Comparison of ENCODE assay signal across 9 cellular contexts in the genomic region with DNA sequence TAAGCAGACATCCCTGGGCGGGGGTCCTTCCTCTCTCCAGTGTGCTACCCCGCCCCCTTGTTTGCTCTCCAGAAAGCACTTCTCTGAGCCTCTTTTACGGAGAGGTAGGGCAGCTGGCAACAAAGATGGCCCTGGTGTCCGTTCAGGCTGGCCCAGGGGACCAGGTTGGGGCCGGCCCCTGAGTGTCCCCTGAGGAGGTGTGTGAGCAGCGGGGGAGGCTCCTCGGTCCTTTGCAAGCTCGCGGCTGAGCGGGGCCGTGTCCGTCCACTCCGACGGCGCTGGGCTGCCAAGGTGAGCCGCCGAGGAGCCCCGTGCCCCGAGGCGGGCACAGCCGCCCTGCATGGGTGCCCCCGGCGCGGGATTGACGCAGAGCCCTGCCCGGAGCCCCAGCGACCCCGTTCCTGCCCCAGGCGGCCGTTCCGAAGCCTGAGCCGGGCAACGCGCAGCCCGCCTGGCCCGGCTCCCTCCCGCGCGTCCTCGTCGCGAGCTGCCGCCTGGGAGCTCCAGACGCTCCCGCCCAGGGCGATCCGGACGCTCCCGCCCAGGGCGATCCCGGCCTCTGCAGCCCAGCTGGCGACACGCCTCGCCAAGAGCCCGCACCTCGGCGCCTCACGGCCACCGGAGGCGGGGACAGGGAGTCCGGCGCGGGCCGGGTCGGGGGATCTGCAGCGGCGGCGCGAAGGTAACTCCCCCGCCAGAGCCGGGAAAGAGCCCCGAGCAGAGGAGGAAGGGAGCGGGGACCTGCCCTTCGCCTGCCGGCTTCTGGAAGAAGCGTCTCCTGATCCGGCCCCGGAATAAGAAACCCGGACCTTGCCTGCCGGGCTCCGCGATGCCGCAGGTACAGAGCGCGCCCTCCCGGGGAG. TPM values are rescaled to one million over a fixed set of nuclear protein-coding genes. Genes with fewer than 3 reads are reported as not detected.
DNase-seq lines count a peak whose midpoint lies in the region; ATAC-seq, FAIRE-seq and TF ChIP-seq lines count a peak whose summit lies in the region.
"Had no signal": no experiment of that assay in that cellular context is flagged by ENCODE, and none has a peak within 500 bp of the region (broad histone marks: within the 10 kb centered on the region; RNA-seq: fewer than 3 reads in every experiment).

PROKR1 (plus strand) TSS at position 569 of the 863 bp plus-strand sequence. CDS start 2,243 bp downstream, outside the sequence.

- peak within 1 kb of the TSS; percentile 42 for H3K4me3 ChIP-seq in BE2C (ENCODE audit: low read depth, low read length)
- peak within 1 kb of the TSS; percentile 45 for H3K4me3 ChIP-seq in HEK293 (ENCODE audit: low read depth, low read length)
- peak within 1 kb of the TSS; percentile 26 to 58 (median 40) for H3K4me3 ChIP-seq in pancreas

- no peaks in the 10 kb centered on the region for H3K9me3 ChIP-seq in BE2C
- H3K9me3 ChIP-seq in HEK293 (ENCODE audit: control insufficient read depth, insufficient read depth, low read depth, low read length), result no peaks in the 10 kb centered on the region
- H3K9me3 ChIP-seq in pancreas, result no peaks in the 10 kb centered on the region

- H3K27me3 ChIP-seq in BE2C, result peaks cover 13% of the 10 kb centered on the region
- peaks cover 0 to 10% (median 2%) of the 10 kb centered on the region in 4 donors for H3K27me3 ChIP-seq in pancreas

- ATAC-seq in Right ventricle myocardium superior (ENCODE audit: poor library complexity) (peak; percentile 90), pancreas (peak; percentile 86 to 94 (median 92)), HG03342 (IDR thresholded peaks at IDR 0.05; ENCODE audit: unreplicated experiment) (no peak)

- 2 to 3% methylated on average over 52 to 86 of the region's 86 CpGs for WGBS in pancreas, 2 donors

- POLR2A ChIA-PET in HEK293 (lab: Yijun Ruan, JAX), result no interaction called here

- no peaks in the 10 kb centered on the region for H3K4me1 ChIP-seq in BE2C
- no peaks in the 10 kb centered on the region for H3K4me1 ChIP-seq in HEK293 (ENCODE audit: control insufficient read depth, insufficient read depth, low read length)
- H3K4me1 ChIP-seq in pancreas, result peaks cover 0 to 3% (median 0%) of the 10 kb centered on the region in 3 donors

- CTCF ChIA-PET in HEK293 (lab: Yijun Ruan, JAX), result interaction anchor here (0.9 to 1.3 kb wide), 3 partner anchors 155 to 180 kb away, joined by 3 to 7 read pairs (median 6); no protein-coding TSS in a partner anchor

- H3K27ac ChIP-seq in HEK293 (ENCODE audit: extremely low read depth, low read depth, low read length), result peak within 1 kb of the TSS; percentile 27; the same call in 1 of the 2 replicates
- H3K27ac ChIP-seq in pancreas, result no peak within 1 kb of the TSS

- H3K36me3 ChIP-seq in BE2C, result no peaks in the 10 kb centered on the region
- H3K36me3 ChIP-seq in HEK293 (ENCODE audit: control insufficient read depth in 2 of 2, insufficient read depth in 1 of 2, low read length in 2 of 2), result no peaks in the 10 kb centered on the region
- no peaks in the 10 kb centered on the region for H3K36me3 ChIP-seq in pancreas

- TF ChIP-seq CTCF in BE2C (IDR thresholded peaks at IDR 0.05; ENCODE audit: low read depth, low read length), result no peak
- TF ChIP-seq CTCF in HEK293 (tag by site-specific recombination; IDR thresholded peaks at IDR 0.05), result no peak; the same call in 1 of the 2 replicates
- TF ChIP-seq CTCF in pancreas (IDR thresholded peaks at IDR 0.05), result no peak

- DNase-seq in BE2C (peak; percentile 36), Right ventricle myocardium superior (peak; percentile 60), pancreas (peak; percentile 25 to 82 (median 45))
- peak; percentile 24 to 33 for DNase-seq in activated CD4-positive, alpha-beta T cell treated with anti-CD3 and anti-CD28 coated beads, Interleukin-2, amount 50 U/mL, for 48 hours
- DNase-seq in activated effector memory CD4-positive, alpha-beta T cell treated with anti-CD3 and anti-CD28 coated beads, Interleukin-2, amount 50 U/mL, for 16 hours, result no peak
- DNase-seq in activated CD4-positive, CD25-positive, alpha-beta regulatory T cell (lab: John Stamatoyannopoulos, UW), result no peak

- no peak for FAIRE-seq in pancreas (lab: Jason Lieb, UNC)

- intact Hi-C loops in Right ventricle myocardium superior (cut with DNase I) (no loop called here), pancreas (cut with DNase I) (no loop called here)

TF ChIP-seq in HEK293, 187 proteins besides CTCF, POLR2A, EP300 and RAD21 (continues in another document):
- TF ChIP-seq ZNF112 (tag by site-specific recombination; IDR thresholded peaks at IDR 0.05), result no peak
- TF ChIP-seq, protein P1, sequence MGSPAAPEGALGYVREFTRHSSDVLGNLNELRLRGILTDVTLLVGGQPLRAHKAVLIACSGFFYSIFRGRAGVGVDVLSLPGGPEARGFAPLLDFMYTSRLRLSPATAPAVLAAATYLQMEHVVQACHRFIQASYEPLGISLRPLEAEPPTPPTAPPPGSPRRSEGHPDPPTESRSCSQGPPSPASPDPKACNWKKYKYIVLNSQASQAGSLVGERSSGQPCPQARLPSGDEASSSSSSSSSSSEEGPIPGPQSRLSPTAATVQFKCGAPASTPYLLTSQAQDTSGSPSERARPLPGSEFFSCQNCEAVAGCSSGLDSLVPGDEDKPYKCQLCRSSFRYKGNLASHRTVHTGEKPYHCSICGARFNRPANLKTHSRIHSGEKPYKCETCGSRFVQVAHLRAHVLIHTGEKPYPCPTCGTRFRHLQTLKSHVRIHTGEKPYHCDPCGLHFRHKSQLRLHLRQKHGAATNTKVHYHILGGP (tag by site-specific recombination; IDR thresholded peaks at IDR 0.05), result no peak
- TF ChIP-seq HOXD13 (CRISPR knock-in tag; IDR thresholded peaks at IDR 0.05; ENCODE audit: borderline replicate concordance), result no peak
- no peak for TF ChIP-seq BCL11B (tag by site-specific recombination; IDR thresholded peaks at IDR 0.05; ENCODE audit: low read depth)
- no peak for TF ChIP-seq PRDM1 (tag by site-specific recombination; IDR thresholded peaks at IDR 0.05)
- TF ChIP-seq OSR2 (tag by site-specific recombination; IDR thresholded peaks at IDR 0.05), result no peak
- TF ChIP-seq KLF1 (tag by site-specific recombination; IDR thresholded peaks at IDR 0.05), result 0 out of 2 replicates have a peak, but pooled peaks have one; percentile 36
- TF ChIP-seq ZNF274 (IDR thresholded peaks at IDR 0.05; ENCODE audit: low read length), result no peak
- TF ChIP-seq ZNF274 (tag by site-specific recombination; IDR thresholded peaks at IDR 0.05; ENCODE audit: borderline replicate concordance), result no peak
- TF ChIP-seq, protein P2, sequence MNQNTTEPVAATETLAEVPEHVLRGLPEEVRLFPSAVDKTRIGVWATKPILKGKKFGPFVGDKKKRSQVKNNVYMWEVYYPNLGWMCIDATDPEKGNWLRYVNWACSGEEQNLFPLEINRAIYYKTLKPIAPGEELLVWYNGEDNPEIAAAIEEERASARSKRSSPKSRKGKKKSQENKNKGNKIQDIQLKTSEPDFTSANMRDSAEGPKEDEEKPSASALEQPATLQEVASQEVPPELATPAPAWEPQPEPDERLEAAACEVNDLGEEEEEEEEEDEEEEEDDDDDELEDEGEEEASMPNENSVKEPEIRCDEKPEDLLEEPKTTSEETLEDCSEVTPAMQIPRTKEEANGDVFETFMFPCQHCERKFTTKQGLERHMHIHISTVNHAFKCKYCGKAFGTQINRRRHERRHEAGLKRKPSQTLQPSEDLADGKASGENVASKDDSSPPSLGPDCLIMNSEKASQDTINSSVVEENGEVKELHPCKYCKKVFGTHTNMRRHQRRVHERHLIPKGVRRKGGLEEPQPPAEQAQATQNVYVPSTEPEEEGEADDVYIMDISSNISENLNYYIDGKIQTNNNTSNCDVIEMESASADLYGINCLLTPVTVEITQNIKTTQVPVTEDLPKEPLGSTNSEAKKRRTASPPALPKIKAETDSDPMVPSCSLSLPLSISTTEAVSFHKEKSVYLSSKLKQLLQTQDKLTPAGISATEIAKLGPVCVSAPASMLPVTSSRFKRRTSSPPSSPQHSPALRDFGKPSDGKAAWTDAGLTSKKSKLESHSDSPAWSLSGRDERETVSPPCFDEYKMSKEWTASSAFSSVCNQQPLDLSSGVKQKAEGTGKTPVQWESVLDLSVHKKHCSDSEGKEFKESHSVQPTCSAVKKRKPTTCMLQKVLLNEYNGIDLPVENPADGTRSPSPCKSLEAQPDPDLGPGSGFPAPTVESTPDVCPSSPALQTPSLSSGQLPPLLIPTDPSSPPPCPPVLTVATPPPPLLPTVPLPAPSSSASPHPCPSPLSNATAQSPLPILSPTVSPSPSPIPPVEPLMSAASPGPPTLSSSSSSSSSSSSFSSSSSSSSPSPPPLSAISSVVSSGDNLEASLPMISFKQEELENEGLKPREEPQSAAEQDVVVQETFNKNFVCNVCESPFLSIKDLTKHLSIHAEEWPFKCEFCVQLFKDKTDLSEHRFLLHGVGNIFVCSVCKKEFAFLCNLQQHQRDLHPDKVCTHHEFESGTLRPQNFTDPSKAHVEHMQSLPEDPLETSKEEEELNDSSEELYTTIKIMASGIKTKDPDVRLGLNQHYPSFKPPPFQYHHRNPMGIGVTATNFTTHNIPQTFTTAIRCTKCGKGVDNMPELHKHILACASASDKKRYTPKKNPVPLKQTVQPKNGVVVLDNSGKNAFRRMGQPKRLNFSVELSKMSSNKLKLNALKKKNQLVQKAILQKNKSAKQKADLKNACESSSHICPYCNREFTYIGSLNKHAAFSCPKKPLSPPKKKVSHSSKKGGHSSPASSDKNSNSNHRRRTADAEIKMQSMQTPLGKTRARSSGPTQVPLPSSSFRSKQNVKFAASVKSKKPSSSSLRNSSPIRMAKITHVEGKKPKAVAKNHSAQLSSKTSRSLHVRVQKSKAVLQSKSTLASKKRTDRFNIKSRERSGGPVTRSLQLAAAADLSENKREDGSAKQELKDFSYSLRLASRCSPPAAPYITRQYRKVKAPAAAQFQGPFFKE (tag by site-specific recombination; IDR thresholded peaks at IDR 0.05; ENCODE audit: borderline replicate concordance), result no peak
- no peak for TF ChIP-seq ZNF514 (tag by site-specific recombination; IDR thresholded peaks at IDR 0.05)
- no peak for TF ChIP-seq MEIS1 (CRISPR knock-in tag; IDR thresholded peaks at IDR 0.05; ENCODE audit: borderline replicate concordance)
- TF ChIP-seq PBX3 (CRISPR knock-in tag; IDR thresholded peaks at IDR 0.05), result peak; percentile 72; the same call in 1 of the 2 replicates
- TF ChIP-seq EGR2 (tag by site-specific recombination; IDR thresholded peaks at IDR 0.05; ENCODE audit: low read depth), result no peak
- peak; percentile 68 for TF ChIP-seq ZNF335 (tag by site-specific recombination; conservative IDR thresholded peaks at IDR 0.05)

RNA-seq across cellular contexts. Expression of gene PROKR1, which starts in this region (rescaled TPM):
- not detected for polyA plus RNA-seq in BE2C (2012; ENCODE audit: insufficient read depth, insufficient read length, low read depth)
- total RNA-seq in Right ventricle myocardium superior (not detected), pancreas (not detected)
- polyA plus RNA-seq in pancreas, result under 1 TPM; 0.02 to 0.04 TPM
- total RNA-seq: HT1080 had no signal

Comparison
In these comparisons a context has a peak if more than half of its experiments do, and no peak if none do; other contexts are left out.
1. Peak in DNase-seq and ATAC-seq in Right ventricle myocardium superior; RNA of the gene not detected or under 1 TPM.
2. Peak in DNase-seq, ATAC-seq and H3K4me3 ChIP-seq in pancreas; RNA of the gene not detected or under 1 TPM.
3. DNase-seq: peak in BE2C (single experiment) and activated CD4-positive, alpha-beta T cell treated with anti-CD3 and anti-CD28 coated beads, Interleukin-2, amount 50 U/mL, for 48 hours (2 of 2); none in activated effector memory CD4-positive, alpha-beta T cell treated with anti-CD3 and anti-CD28 coated beads, Interleukin-2, amount 50 U/mL, for 16 hours (single experiment) and activated CD4-positive, CD25-positive, alpha-beta regulatory T cell (0 of 4).
4. Peak in every context shown above with its lines, with median percentiles within 50 percentile points of each other: H3K4me3 ChIP-seq.